ENCODE assay signal across 18 cellular contexts in genomic region chr5:137300411-137301240, GRCh38.
DNase-seq lines count a peak whose midpoint lies in the region; ATAC-seq, FAIRE-seq and TF ChIP-seq lines count a peak whose summit lies in the region.
"Had no signal": no experiment of that assay in that cellular context is flagged by ENCODE, and none has a peak within 500 bp of the region (broad histone marks: within the 10 kb centered on the region; RNA-seq: fewer than 3 reads in every experiment).

No MANE protein-coding gene starts in this region.

- TF ChIP-seq EP300 in esophagus muscularis mucosa (IDR thresholded peaks at IDR 0.05) = no peak

- peaks cover 0 to 13% (median 0%) of the 10 kb centered on the region in 4 donors for H3K4me1 ChIP-seq in esophagus muscularis mucosa
- no peaks in the 10 kb centered on the region for H3K4me1 ChIP-seq in CD8-positive, alpha-beta memory T cell (ENCODE audit: insufficient read depth, low read length)
- H3K4me1 ChIP-seq: esophagus squamous epithelium had no signal

- H3K36me3 Mint-ChIP-seq in CD8-positive, alpha-beta memory T cell = no peaks in the 10 kb centered on the region
- H3K36me3 Mint-ChIP-seq in natural killer cell treated with Interleukin-12 subunit alpha and Interleukin-12 subunit beta and Interleukin-15 and Interleukin-18, amount 100 ng/mL, for 72 hours = no peaks in the 10 kb centered on the region
- H3K36me3 Mint-ChIP-seq in WTC11 = no peaks in the 10 kb centered on the region
- H3K36me3 Mint-ChIP-seq: natural killer cell, type B pancreatic cell had no signal

- no peak for TF ChIP-seq CTCF in esophagus muscularis mucosa (IDR thresholded peaks at IDR 0.05)
- no peak for TF ChIP-seq CTCF in WTC11 (IDR thresholded peaks at IDR 0.05)

- H3K4me1 Mint-ChIP-seq in CD8-positive, alpha-beta memory T cell = no peaks in the 10 kb centered on the region
- H3K4me1 Mint-ChIP-seq in natural killer cell treated with Interleukin-12 subunit alpha and Interleukin-12 subunit beta and Interleukin-15 and Interleukin-18, amount 100 ng/mL, for 72 hours (ENCODE audit: low read depth in 2 of 2) = no peaks in the 10 kb centered on the region
- peaks cover 14% of the 10 kb centered on the region for H3K4me1 Mint-ChIP-seq in WTC11
- H3K4me1 Mint-ChIP-seq: natural killer cell had no signal

- no peak overlapping the region for H3K27ac Mint-ChIP-seq in CD8-positive, alpha-beta memory T cell
- no peak overlapping the region for H3K27ac Mint-ChIP-seq in natural killer cell treated with Interleukin-12 subunit alpha and Interleukin-12 subunit beta and Interleukin-15 and Interleukin-18, amount 100 ng/mL, for 72 hours
- no peak overlapping the region for H3K27ac Mint-ChIP-seq in WTC11
- H3K27ac Mint-ChIP-seq: activated T-helper 2 cell treated with anti-CD3 and anti-CD28 coated beads, Interferon-gamma antibody, Interleukin-2, Interleukin-4, amounts not matched to agents 10 μg/mL and 5 μg/mL and 100 μg/mL, durations not matched to agents 14 hours and 24 hours and 36 hours; natural killer cell; type B pancreatic cell had no signal

- TF ChIP-seq POLR2A in esophagus muscularis mucosa (IDR thresholded peaks at IDR 0.05; ENCODE audit: low read depth) = no peak

- H3K9me3 ChIP-seq in esophagus muscularis mucosa = no peaks in the 10 kb centered on the region
- H3K9me3 ChIP-seq in CD8-positive, alpha-beta memory T cell (ENCODE audit: low read length) = no peaks in the 10 kb centered on the region
- H3K9me3 ChIP-seq: esophagus squamous epithelium had no signal

- CTCF ChIA-PET in CD8-positive, alpha-beta memory T cell (lab: Charles Lee) = no interaction called here
- CTCF ChIA-PET in WTC11 (lab: Charles Lee) = interaction anchor here (1.1 kb wide), 1 partner anchor 20 kb away, joined by 4 read pairs; no protein-coding TSS in a partner anchor

- peak overlapping the region in 1 of 4 donors; percentile 25 for H3K27ac ChIP-seq in esophagus muscularis mucosa (replicated peaks in 1 of 4)
- no peak overlapping the region for H3K27ac ChIP-seq in CD8-positive, alpha-beta memory T cell (ENCODE audit: low read depth, low read length)
- H3K27ac ChIP-seq: esophagus squamous epithelium had no signal

- H3K4me3 ChIP-seq in esophagus muscularis mucosa = no peak overlapping the region
- no peak overlapping the region for H3K4me3 ChIP-seq in CD8-positive, alpha-beta memory T cell (ENCODE audit: low read length)
- H3K4me3 ChIP-seq: esophagus squamous epithelium had no signal

- intact Hi-C loops in esophagus muscularis mucosa (cut with DNase I) = no loop called here

- 75% methylated on average over 4 of the region's 4 CpGs for WGBS in esophagus muscularis mucosa

- H3K36me3 ChIP-seq in esophagus muscularis mucosa = no peaks in the 10 kb centered on the region
- H3K36me3 ChIP-seq in CD8-positive, alpha-beta memory T cell (ENCODE audit: insufficient read depth, low read length) = no peaks in the 10 kb centered on the region
- H3K36me3 ChIP-seq: esophagus squamous epithelium had no signal

- ATAC-seq in natural killer cell treated with Interleukin-12 subunit alpha and Interleukin-12 subunit beta and Interleukin-15 and Interleukin-18, amount 100 ng/mL, for 72 hours = no peak
- no peak for ATAC-seq in WTC11
- ATAC-seq: natural killer cell had no signal

- no peaks in the 10 kb centered on the region for H3K9me3 Mint-ChIP-seq in CD8-positive, alpha-beta memory T cell
- H3K9me3 Mint-ChIP-seq in natural killer cell treated with Interleukin-12 subunit alpha and Interleukin-12 subunit beta and Interleukin-15 and Interleukin-18, amount 100 ng/mL, for 72 hours = no peaks in the 10 kb centered on the region
- no peaks in the 10 kb centered on the region for H3K9me3 Mint-ChIP-seq in WTC11
- H3K9me3 Mint-ChIP-seq: activated T-helper 2 cell treated with anti-CD3 and anti-CD28 coated beads, Interferon-gamma antibody, Interleukin-2, Interleukin-4, amounts not matched to agents 10 μg/mL and 5 μg/mL and 100 μg/mL, durations not matched to agents 14 hours and 24 hours and 36 hours; natural killer cell; type B pancreatic cell had no signal

- H3K4me3 Mint-ChIP-seq in CD8-positive, alpha-beta memory T cell = no peak overlapping the region
- H3K4me3 Mint-ChIP-seq in natural killer cell treated with Interleukin-12 subunit alpha and Interleukin-12 subunit beta and Interleukin-15 and Interleukin-18, amount 100 ng/mL, for 72 hours = no peak overlapping the region
- no peak overlapping the region for H3K4me3 Mint-ChIP-seq in WTC11
- H3K4me3 Mint-ChIP-seq: natural killer cell, type B pancreatic cell had no signal

- DNase-seq in A172 (ENCODE audit: low spot score) (peak; percentile 21), RCC 7860 (ENCODE audit: low spot score) (peak; percentile 29), esophagus muscularis mucosa (ENCODE audit: extremely low spot score) (peak; percentile 81), myocyte (ENCODE audit: low read depth) (peak; percentile 34), WTC11 (ENCODE audit: low spot score) (no peak)
- DNase-seq in CD8-positive, alpha-beta memory T cell = no peak
- DNase-seq in natural killer cell treated with Interleukin-12 subunit alpha and Interleukin-12 subunit beta and Interleukin-15 and Interleukin-18, amount 100 ng/mL, for 72 hours (ENCODE audit: low spot score) = no peak
- no peak for DNase-seq in activated CD8-positive, alpha-beta memory T cell treated with anti-CD3 and anti-CD28 coated beads, Interleukin-2, amount 50 U/mL, for 48 hours
- DNase-seq: activated CD4-positive, alpha-beta T cell treated with anti-CD3 and anti-CD28 coated beads, Interleukin-2, amount 50 U/mL, for 48 hours; caudate nucleus; esophagus squamous epithelium; kidney; natural killer cell; NCI-H1048; NCI-H446 treated with DMSO at 0.1 percent for 48 hours; stimulated activated CD4-positive, alpha-beta T cell treated with anti-CD3 and anti-CD28 coated beads, Interleukin-12 subunit alpha, Interleukin-12 subunit beta, amount 100 ng/mL, for 4 hours had no signal

- peak; percentile 59 for FAIRE-seq in RCC 7860 (lab: Jason Lieb, UNC)
- FAIRE-seq: kidney had no signal

- POLR2A ChIA-PET in CD8-positive, alpha-beta memory T cell (lab: Charles Lee) = no interaction called here
- POLR2A ChIA-PET in WTC11 (lab: Charles Lee) = no interaction called here

- peaks cover 0 to 5% (median 0%) of the 10 kb centered on the region in 4 donors for H3K27me3 ChIP-seq in esophagus muscularis mucosa
- H3K27me3 ChIP-seq in CD8-positive, alpha-beta memory T cell (ENCODE audit: insufficient read depth, low read length, poor library complexity, severe bottlenecking) = no peaks in the 10 kb centered on the region

- peaks cover 1 to 21% of the 10 kb centered on the region in 2 donors for H3K27me3 Mint-ChIP-seq in CD8-positive, alpha-beta memory T cell
- H3K27me3 Mint-ChIP-seq in natural killer cell treated with Interleukin-12 subunit alpha and Interleukin-12 subunit beta and Interleukin-15 and Interleukin-18, amount 100 ng/mL, for 72 hours = peaks cover 8 to 20% of the 10 kb centered on the region in 2 donors
- no peaks in the 10 kb centered on the region for H3K27me3 Mint-ChIP-seq in WTC11 (ENCODE audit: low read depth)

TF ChIP-seq in WTC11, 78 proteins besides CTCF, POLR2A, EP300 and RAD21:
- TF ChIP-seq CBFB (CRISPR knock-in tag; IDR thresholded peaks at IDR 0.05; ENCODE audit: low read depth) = no peak
- no peak for TF ChIP-seq SMAD4 (CRISPR knock-in tag; IDR thresholded peaks at IDR 0.05)
- TF ChIP-seq, protein P1, sequence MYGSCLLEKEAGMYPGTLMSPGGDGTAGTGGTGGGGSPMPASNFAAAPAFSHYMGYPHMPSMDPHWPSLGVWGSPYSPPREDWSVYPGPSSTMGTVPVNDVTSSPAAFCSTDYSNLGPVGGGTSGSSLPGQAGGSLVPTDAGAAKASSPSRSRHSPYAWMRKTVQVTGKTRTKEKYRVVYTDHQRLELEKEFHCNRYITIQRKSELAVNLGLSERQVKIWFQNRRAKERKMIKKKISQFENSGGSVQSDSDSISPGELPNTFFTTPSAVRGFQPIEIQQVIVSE (CRISPR knock-in tag; IDR thresholded peaks at IDR 0.05; ENCODE audit: borderline replicate concordance) = no peak

Comparison
In these comparisons a context has a peak if more than half of its experiments do, and no peak if none do; other contexts are left out.
1. DNase-seq: peak in A172 (single experiment), RCC 7860 (single experiment), esophagus muscularis mucosa (single experiment) and myocyte (single experiment); none in CD8-positive, alpha-beta memory T cell (0 of 5), natural killer cell treated with Interleukin-12 subunit alpha and Interleukin-12 subunit beta and Interleukin-15 and Interleukin-18, amount 100 ng/mL, for 72 hours (single experiment), WTC11 (single experiment) and activated CD8-positive, alpha-beta memory T cell treated with anti-CD3 and anti-CD28 coated beads, Interleukin-2, amount 50 U/mL, for 48 hours (single experiment).